ENCODE assay signal across 27 cellular contexts in genomic region chr9:109931623-109932022, GRCh38.
"Had no signal": no experiment of that assay in that cellular context is flagged by ENCODE, and none has a peak within 500 bp of the region (broad histone marks: within the 10 kb centered on the region; RNA-seq: fewer than 3 reads in every experiment).

No MANE protein-coding gene starts in this region.

- H3K9me3 ChIP-seq: ovary, psoas muscle, right lobe of liver, sigmoid colon, suprapubic skin, testis, tibial artery, transverse colon, upper lobe of right lung, uterus had no signal

- H3K4me1 ChIP-seq: parathyroid adenoma, psoas muscle, right lobe of liver, sigmoid colon, suprapubic skin, testis, upper lobe of right lung, uterus had no signal

- H3K4me3 ChIP-seq: ovary, psoas muscle, right lobe of liver, sigmoid colon, suprapubic skin, testis, tibial artery, transverse colon, upper lobe of right lung, uterus had no signal

- H3K79me2 ChIP-seq: parathyroid adenoma had no signal

- H2AFZ ChIP-seq: parathyroid adenoma had no signal

- H3K36me3 ChIP-seq: ovary, sigmoid colon, suprapubic skin, transverse colon, upper lobe of right lung, uterus had no signal

- ATAC-seq: naive thymus-derived CD4-positive, alpha-beta T cell; natural killer cell; psoas muscle; right cardiac atrium; right lobe of liver; stimulated activated effector memory CD8-positive, alpha-beta T cell treated with anti-CD3 and anti-CD28 coated beads, Interleukin-12 subunit alpha, Interleukin-12 subunit beta, amount 100 ng/mL, for 72 hours; stimulated activated naive CD8-positive, alpha-beta T cell treated with anti-CD3 and anti-CD28 coated beads, Interleukin-15, amount 100 ng/mL, for 72 hours; stimulated activated naive CD8-positive, alpha-beta T cell treated with anti-CD3 and anti-CD28 coated beads, Interleukin-15, Interleukin-2, amounts not matched to agents 100 U/mL and 50 U/mL, for 24 hours; upper lobe of right lung had no signal

- DNase-seq: naive thymus-derived CD4-positive, alpha-beta T cell; natural killer cell; occipital lobe; ovary; psoas muscle; right cardiac atrium; right lobe of liver; sigmoid colon; small intestine; stimulated activated CD4-positive, alpha-beta T cell treated with anti-CD3 and anti-CD28 coated beads, Interleukin-15, amount 100 ng/mL, for 24 hours; stimulated activated CD4-positive, alpha-beta T cell treated with anti-CD3 and anti-CD28 coated beads, Interleukin-2, amount 100 ng/mL, for 24 hours; stimulated activated CD4-positive, alpha-beta T cell treated with anti-CD3 and anti-CD28 coated beads, Interleukin-2, amount 100 ng/mL, for 48 hours; stimulated activated CD4-positive, alpha-beta T cell treated with anti-CD3 and anti-CD28 coated beads, Interleukin-4, amount 100 ng/mL, for 24 hours; stimulated activated naive CD4-positive, alpha-beta T cell; stimulated activated naive CD8-positive, alpha-beta T cell treated with anti-CD3 and anti-CD28 coated beads, Interleukin-15, amount 100 ng/mL, for 72 hours; stimulated activated naive CD8-positive, alpha-beta T cell treated with anti-CD3 and anti-CD28 coated beads, Interleukin-15, Interleukin-2, amounts not matched to agents 100 U/mL and 50 U/mL, for 24 hours; testis; tibial artery; transverse colon; upper lobe of right lung; uterus had no signal

- FAIRE-seq: small intestine had no signal

- H3K27me3 ChIP-seq: ovary, right lobe of liver, sigmoid colon, suprapubic skin, testis, tibial artery, transverse colon, upper lobe of right lung, uterus had no signal

- H3K27ac ChIP-seq: ovary, parathyroid adenoma, psoas muscle, right lobe of liver, sigmoid colon, suprapubic skin, testis, tibial artery, transverse colon, upper lobe of right lung, uterus had no signal

- H3K27me3 Mint-ChIP-seq: type B pancreatic cell had no signal

- H3K4me3 Mint-ChIP-seq: naive thymus-derived CD4-positive, alpha-beta T cell; natural killer cell; nephron; stimulated activated effector memory CD8-positive, alpha-beta T cell treated with anti-CD3 and anti-CD28 coated beads, Interleukin-12 subunit alpha, Interleukin-12 subunit beta, amount 100 ng/mL, for 72 hours; stimulated activated naive CD8-positive, alpha-beta T cell treated with anti-CD3 and anti-CD28 coated beads, Interleukin-15, amount 100 ng/mL, for 72 hours; type B pancreatic cell had no signal

- H3K4me1 Mint-ChIP-seq: natural killer cell, nephron had no signal

- H3K9me3 Mint-ChIP-seq: natural killer cell; nephron; stimulated activated effector memory CD8-positive, alpha-beta T cell treated with anti-CD3 and anti-CD28 coated beads, Interleukin-12 subunit alpha, Interleukin-12 subunit beta, amount 100 ng/mL, for 72 hours; type B pancreatic cell had no signal

- H3K9ac ChIP-seq: parathyroid adenoma had no signal

- H3K27ac Mint-ChIP-seq: naive thymus-derived CD4-positive, alpha-beta T cell; natural killer cell; nephron; progenitor cell of endocrine pancreas; stimulated activated effector memory CD8-positive, alpha-beta T cell treated with anti-CD3 and anti-CD28 coated beads, Interleukin-12 subunit alpha, Interleukin-12 subunit beta, amount 100 ng/mL, for 72 hours; stimulated activated naive CD8-positive, alpha-beta T cell treated with anti-CD3 and anti-CD28 coated beads, Interleukin-15, amount 100 ng/mL, for 72 hours; type B pancreatic cell had no signal

- H3K36me3 Mint-ChIP-seq: natural killer cell; stimulated activated effector memory CD8-positive, alpha-beta T cell treated with anti-CD3 and anti-CD28 coated beads, Interleukin-12 subunit alpha, Interleukin-12 subunit beta, amount 100 ng/mL, for 72 hours had no signal
